1 cellular context compared by ENCODE assay signal in genomic region chr2:188983427-188984101, GRCh38.
TF ChIP-seq lines count a peak whose summit lies in the region.

No MANE protein-coding gene starts in this region.

TF ChIP-seq in HepG2, 621 proteins besides CTCF, POLR2A, EP300 and RAD21 (continued from another document):
- no peak for TF ChIP-seq TRIM22 (IDR thresholded peaks at IDR 0.05)
- peak; percentile 20; the same call in 1 of the 2 replicates for TF ChIP-seq STAG1 (CRISPR knock-in tag; IDR thresholded peaks at IDR 0.05)
- TF ChIP-seq, protein P1, sequence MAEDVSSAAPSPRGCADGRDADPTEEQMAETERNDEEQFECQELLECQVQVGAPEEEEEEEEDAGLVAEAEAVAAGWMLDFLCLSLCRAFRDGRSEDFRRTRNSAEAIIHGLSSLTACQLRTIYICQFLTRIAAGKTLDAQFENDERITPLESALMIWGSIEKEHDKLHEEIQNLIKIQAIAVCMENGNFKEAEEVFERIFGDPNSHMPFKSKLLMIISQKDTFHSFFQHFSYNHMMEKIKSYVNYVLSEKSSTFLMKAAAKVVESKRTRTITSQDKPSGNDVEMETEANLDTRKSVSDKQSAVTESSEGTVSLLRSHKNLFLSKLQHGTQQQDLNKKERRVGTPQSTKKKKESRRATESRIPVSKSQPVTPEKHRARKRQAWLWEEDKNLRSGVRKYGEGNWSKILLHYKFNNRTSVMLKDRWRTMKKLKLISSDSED (CRISPR knock-in tag; IDR thresholded peaks at IDR 0.05): no peak
- no peak for TF ChIP-seq ZNF207 (IDR thresholded peaks at IDR 0.05; ENCODE audit: borderline replicate concordance)
